Comparison of ENCODE assay signal across 10 cellular contexts in genomic region chr11:3835100-3835485, GRCh38. TPM values are rescaled to one million over a fixed set of nuclear protein-coding genes. Genes with fewer than 3 reads are reported as not detected.
DNase-seq lines count a peak whose midpoint lies in the region; ATAC-seq and TF ChIP-seq lines count a peak whose summit lies in the region.
"Had no signal": no experiment of that assay in that cellular context is flagged by ENCODE, and none has a peak within 500 bp of the region (broad histone marks: within the 10 kb centered on the region; RNA-seq: fewer than 3 reads in every experiment).

No MANE protein-coding gene starts in this region.

- whole genome bisulfite sequencing in stomach, 5 donors, result 61 to 85% (median 71%) methylated on average over 3 of the region's 3 CpGs

- peaks cover 54 to 98% (median 86%) of the 10 kb centered on the region in 4 donors for H3K4me1 ChIP-seq in stomach

- no peaks in the 10 kb centered on the region for H3K9me3 Mint-ChIP-seq in activated T-cell treated with anti-CD3 and anti-CD28 coated beads, Interleukin-2, amount 50 U/mL, for 24 hours
- no peaks in the 10 kb centered on the region for H3K9me3 Mint-ChIP-seq in activated CD4-positive, alpha-beta memory T cell treated with anti-CD3 and anti-CD28 coated beads, Interleukin-2, amount 10 ng/mL, durations not matched to agents 7 days and 5 days

- CTCF ChIA-PET in activated CD4-positive, alpha-beta memory T cell treated with anti-CD3 and anti-CD28 coated beads, Interleukin-2, amount 10 ng/mL, durations not matched to agents 7 days and 5 days (lab: Charles Lee), result interaction anchor here (1.2 to 17.4 kb wide), 4 partner anchors 9 to 238 kb away, joined by 4 to 461 read pairs (median 18); partner anchors contain the start of gene STIM1

- H3K4me3 Mint-ChIP-seq in activated T-cell treated with anti-CD3 and anti-CD28 coated beads, Interleukin-2, amount 50 U/mL, for 24 hours, result peak overlapping the region; percentile 88
- H3K4me3 Mint-ChIP-seq in activated CD4-positive, alpha-beta memory T cell treated with anti-CD3 and anti-CD28 coated beads, Interleukin-2, amount 10 ng/mL, durations not matched to agents 7 days and 5 days, result peak overlapping the region; percentile 64

- no peak for TF ChIP-seq POLR2A in stomach (IDR thresholded peaks at IDR 0.05)

- peaks cover 96% of the 10 kb centered on the region for H3K36me3 Mint-ChIP-seq in activated T-cell treated with anti-CD3 and anti-CD28 coated beads, Interleukin-2, amount 50 U/mL, for 24 hours (ENCODE audit: low read depth)
- peaks cover 89% of the 10 kb centered on the region for H3K36me3 Mint-ChIP-seq in activated CD4-positive, alpha-beta memory T cell treated with anti-CD3 and anti-CD28 coated beads, Interleukin-2, amount 10 ng/mL, durations not matched to agents 7 days and 5 days (ENCODE audit: low read depth)

- intact Hi-C loops in stomach (cut with DNase I; ENCODE audit: low total_unique reads) (no loop called here), sciatic nerve (cut with DNase I) (no loop called here)

- POLR2A ChIA-PET in activated CD4-positive, alpha-beta memory T cell treated with anti-CD3 and anti-CD28 coated beads, Interleukin-2, amount 10 ng/mL, durations not matched to agents 7 days and 5 days (lab: Charles Lee), result interaction anchor here (0.7 to 19.7 kb wide), 5 partner anchors 11 to 50 kb away, joined by 3 to 639 read pairs (median 3); partner anchors contain the start of gene STIM1

- H3K36me3 ChIP-seq in stomach, result peaks cover 5 to 12% (median 8%) of the 10 kb centered on the region in 4 donors

- TF ChIP-seq EP300 in stomach (IDR thresholded peaks at IDR 0.05), result no peak

- no peak for DNase-seq in activated T-cell treated with anti-CD3 and anti-CD28 coated beads, Interleukin-2, amount 50 U/mL, for 24 hours
- DNase-seq in activated T-cell treated with anti-CD3 and anti-CD28 coated beads, Interleukin-2, amount 50 U/mL, for 48 hours, result no peak
- no peak for DNase-seq in activated CD4-positive, alpha-beta memory T cell treated with anti-CD3 and anti-CD28 coated beads, Interleukin-2, amount 10 ng/mL, durations not matched to agents 7 days and 5 days
- DNase-seq in fibroblast of mammary gland (ENCODE audit: low read depth) (peak; percentile 30), stomach (no peak), Ammon's horn (ENCODE audit: low spot score) (no peak), sciatic nerve (ENCODE audit: low spot score) (no peak), NCI-H1694 (lab: John Stamatoyannopoulos, UW) (no peak)
- DNase-seq: NCI-H69, occipital lobe had no signal

- H3K4me1 Mint-ChIP-seq in activated T-cell treated with anti-CD3 and anti-CD28 coated beads, Interleukin-2, amount 50 U/mL, for 24 hours (ENCODE audit: low read depth), result peaks cover 83% of the 10 kb centered on the region
- peaks cover 93% of the 10 kb centered on the region for H3K4me1 Mint-ChIP-seq in activated CD4-positive, alpha-beta memory T cell treated with anti-CD3 and anti-CD28 coated beads, Interleukin-2, amount 10 ng/mL, durations not matched to agents 7 days and 5 days

- no peaks in the 10 kb centered on the region for H3K9me3 ChIP-seq in stomach

- peak overlapping the region; percentile 92 for H3K27ac Mint-ChIP-seq in activated T-cell treated with anti-CD3 and anti-CD28 coated beads, Interleukin-2, amount 50 U/mL, for 24 hours
- peak overlapping the region; percentile 62 for H3K27ac Mint-ChIP-seq in activated CD4-positive, alpha-beta memory T cell treated with anti-CD3 and anti-CD28 coated beads, Interleukin-2, amount 10 ng/mL, durations not matched to agents 7 days and 5 days

- H3K27ac ChIP-seq in stomach, result peak overlapping the region in 4 of 5 donors; percentile 21 to 98 (median 62)

- TF ChIP-seq CTCF in fibroblast of mammary gland (conservative IDR thresholded peaks at IDR 0.05; ENCODE audit: control insufficient read depth, insufficient read depth, low read depth, low read length), result no peak
- no peak for TF ChIP-seq CTCF in stomach (IDR thresholded peaks at IDR 0.05)

- no peak for ATAC-seq in sciatic nerve

- no peaks in the 10 kb centered on the region for H3K27me3 Mint-ChIP-seq in activated T-cell treated with anti-CD3 and anti-CD28 coated beads, Interleukin-2, amount 50 U/mL, for 24 hours
- H3K27me3 Mint-ChIP-seq in activated CD4-positive, alpha-beta memory T cell treated with anti-CD3 and anti-CD28 coated beads, Interleukin-2, amount 10 ng/mL, durations not matched to agents 7 days and 5 days, result no peaks in the 10 kb centered on the region

- H3K27me3 ChIP-seq in stomach, result no peaks in the 10 kb centered on the region

- no peak overlapping the region for H3K4me3 ChIP-seq in fibroblast of mammary gland (ENCODE audit: control insufficient read depth, low read depth, low read length)
- H3K4me3 ChIP-seq in stomach, result peak overlapping the region in 1 of 4 donors; percentile 7

RNA-seq across cellular contexts. Expression of gene RHOG, which starts 5.7 kb away (rescaled TPM):
- total RNA-seq in activated CD4-positive, alpha-beta memory T cell treated with anti-CD3 and anti-CD28 coated beads, Interleukin-2, amount 10 ng/mL, durations not matched to agents 7 days and 5 days, result 100 to 1,000 TPM; 192 to 201 TPM
- total RNA-seq in stomach (100 to 1,000 TPM in 1 of 5 donors, 10 to 100 TPM in 3, 1 to 10 TPM in 1; 5.9 to 101 (median 26.7) TPM), sciatic nerve (50.6 TPM)
- 10 to 100 TPM; 39.8 to 55.5 (median 50.9) TPM for polyA plus RNA-seq in stomach

RNA-seq across cellular contexts. Expression of gene STIM1, which starts 20.4 kb away (rescaled TPM):
- total RNA-seq in activated CD4-positive, alpha-beta memory T cell treated with anti-CD3 and anti-CD28 coated beads, Interleukin-2, amount 10 ng/mL, durations not matched to agents 7 days and 5 days, result 100 to 1,000 TPM; 111 to 113 TPM
- total RNA-seq in stomach (10 to 100 TPM; 21.4 to 70.7 (median 49.8) TPM), sciatic nerve (49.6 TPM)
- polyA plus RNA-seq in stomach, result 10 to 100 TPM in 1 of 3 donors, 1 to 10 TPM in 2; 8.7 to 17.1 (median 9.8) TPM

RNA-seq across cellular contexts. Expression of gene PGAP2, which starts 26.7 kb away (rescaled TPM):
- 10 to 100 TPM; 18.0 to 19.0 TPM for total RNA-seq in activated CD4-positive, alpha-beta memory T cell treated with anti-CD3 and anti-CD28 coated beads, Interleukin-2, amount 10 ng/mL, durations not matched to agents 7 days and 5 days
- 10 to 100 TPM in 4 of 5 donors, 1 to 10 TPM in 1; 4.7 to 18.3 (median 13.6) TPM for total RNA-seq in stomach
- 10 to 100 TPM in 2 of 3 donors, 1 to 10 TPM in 1; 8.7 to 23.8 (median 11.8) TPM for polyA plus RNA-seq in stomach
- total RNA-seq in sciatic nerve, result 15.8 TPM

RNA-seq across cellular contexts. Expression of gene NUP98, which starts 37.7 kb away (rescaled TPM):
- 10 to 100 TPM; 93.9 to 95.2 TPM for total RNA-seq in activated CD4-positive, alpha-beta memory T cell treated with anti-CD3 and anti-CD28 coated beads, Interleukin-2, amount 10 ng/mL, durations not matched to agents 7 days and 5 days
- total RNA-seq in stomach (100 to 1,000 TPM in 1 of 5 donors, 10 to 100 TPM in 4; 43.3 to 132 (median 74.3) TPM), sciatic nerve (93.1 TPM)
- polyA plus RNA-seq in stomach, result 10 to 100 TPM; 16.2 to 17.6 (median 16.6) TPM
